ENCODE assay signal across 19 cellular contexts in genomic region chr1:112026018-112026417, GRCh38. TPM values are rescaled to one million over a fixed set of nuclear protein-coding genes. Genes with fewer than 3 reads are reported as not detected.
DNase-seq lines count a peak whose midpoint lies in the region; ATAC-seq and TF ChIP-seq lines count a peak whose summit lies in the region.
"Had no signal": no experiment of that assay in that cellular context is flagged by ENCODE, and none has a peak within 500 bp of the region (broad histone marks: within the 10 kb centered on the region; RNA-seq: fewer than 3 reads in every experiment).

No MANE protein-coding gene starts in this region.

- TF ChIP-seq POLR2A in right lobe of liver (IDR thresholded peaks at IDR 0.05) = no peak

- H3K36me3 ChIP-seq in PC-3 (ENCODE audit: low read depth, low read length) = no peaks in the 10 kb centered on the region
- no peaks in the 10 kb centered on the region for H3K36me3 ChIP-seq in right lobe of liver

- no peaks in the 10 kb centered on the region for H3F3A ChIP-seq in PC-3 (ENCODE audit: low read length, unreplicated experiment)

- H3K9ac ChIP-seq in PC-3 (ENCODE audit: low read length) = no peak overlapping the region

- no peaks in the 10 kb centered on the region for H4K20me1 ChIP-seq in PC-3 (ENCODE audit: low read length)

- peak; percentile 10 for DNase-seq in A172 (ENCODE audit: low spot score)
- peak; percentile 25 for DNase-seq in HT1080 (ENCODE audit: low read depth)
- peak; percentile 20 for DNase-seq in PC-3
- peak; percentile 66 for DNase-seq in cerebellum (ENCODE audit: low spot score)
- no peak for DNase-seq in D341Med (ENCODE audit: low spot score)
- no peak for DNase-seq in right lobe of liver
- no peak for DNase-seq in SK-N-DZ (ENCODE audit: low spot score)
- DNase-seq: 8988T, COR-L47, DMS53, GDM1, NCI-H1436 treated with DMSO at 0.1 percent for 48 hours, NCI-H2081, NCI-H345, NCI-H748 treated with DMSO at 0.1 percent for 48 hours, Right ventricle myocardium superior had no signal

- no TSS peak for BruUV-seq in PC-3 (replicated peaks; lab: Mats Ljungman, UMichigan)

- TF ChIP-seq CTCF in PC-3 (conservative IDR thresholded peaks at IDR 0.05; ENCODE audit: low read depth, low read length) (no peak), right lobe of liver (IDR thresholded peaks at IDR 0.05) (no peak)

- CTCF ChIA-PET in PC-3 (lab: Charles Lee) = no interaction called here

- no peak overlapping the region for H3K27ac ChIP-seq in PC-3 (ENCODE audit: low read length)
- no peak overlapping the region for H3K27ac ChIP-seq in right lobe of liver
- H3K27ac ChIP-seq: C4-2B had no signal

- POLR2A ChIA-PET in PC-3 (lab: Charles Lee; ENCODE audit: unreplicated experiment) = no interaction called here

- 63% methylated on average over 5 of the region's 5 CpGs for WGBS in right lobe of liver (ENCODE audit: insufficient coverage, low coverage, low lambda C conversion rate, missing lambda C conversion rate)

- H3K9me3 ChIP-seq in PC-3 (ENCODE audit: low read length) (no peaks in the 10 kb centered on the region), right lobe of liver (no peaks in the 10 kb centered on the region)

- no peak for ATAC-seq in PC-3
- no peak for ATAC-seq in HG02938 (IDR thresholded peaks at IDR 0.05; ENCODE audit: unreplicated experiment)
- ATAC-seq in right lobe of liver = no peak
- ATAC-seq: SK-N-SH treated with all-trans-retinoic acid at 6 μM for 48 hours had no signal

- H3K27me3 ChIP-seq in PC-3 (ENCODE audit: low read length) (peaks cover 46% of the 10 kb centered on the region), right lobe of liver (no peaks in the 10 kb centered on the region)

- no peaks in the 10 kb centered on the region for H3K79me2 ChIP-seq in PC-3 (ENCODE audit: low read length)

- H3K4me3 ChIP-seq in PC-3 (ENCODE audit: low read length) (no peak overlapping the region), right lobe of liver (no peak overlapping the region)

- H3K4me1 ChIP-seq in PC-3 (ENCODE audit: insufficient read depth, low read length) (no peaks in the 10 kb centered on the region), right lobe of liver (no peaks in the 10 kb centered on the region)

- H3K9me2 ChIP-seq in PC-3 (replicated peaks; ENCODE audit: low read length) = no peaks in the 10 kb centered on the region

- H3K4me2 ChIP-seq in PC-3 (ENCODE audit: low read length) = no peak overlapping the region

- intact Hi-C loops in PC-3 (cut with micrococcal nuclease) (no loop called here), right lobe of liver (cut with DNase I) (no loop called here)

- H2AFZ ChIP-seq in PC-3 (ENCODE audit: low read length) = no peak overlapping the region

RNA-seq across cellular contexts. Expression of gene KCND3, which starts 36.5 kb away (rescaled TPM):
- total RNA-seq in A172 (2014; rRNA removed; shearing (Covaris generic)) = 0.07 and 0.17 TPM in 2 replicates
- not detected in 2 replicates for total RNA-seq in HT1080 (2014; rRNA removed; shearing (Covaris generic))
- polyA plus RNA-seq in HT1080 (2015; cell fraction: cytosol; rRNA removed) = not detected in 2 replicates
- not detected in 2 replicates for polyA plus RNA-seq in HT1080 (2015; cell fraction: nucleus; rRNA removed)
- total RNA-seq in PC-3 (2014; rRNA removed) (not detected in 2 replicates), cerebellum (34.1 TPM), right lobe of liver (10 to 100 TPM in 5 of 6 experiments, 1 to 10 TPM in 1; 8.1 to 25.5 (median 16.2) TPM)
- polyA plus RNA-seq in SK-N-DZ (2014; cell fraction: cytosol; rRNA removed) = not detected in 2 replicates
- polyA plus RNA-seq in SK-N-DZ (2014; cell fraction: nucleus; rRNA removed) = not detected in 2 replicates

Comparison
In these comparisons a context has a peak if more than half of its experiments do, and no peak if none do; other contexts are left out.
1. DNase-seq: peak in A172 (single experiment), HT1080 (single experiment), PC-3 (single experiment) and cerebellum (single experiment); none in D341Med (single experiment), right lobe of liver (0 of 3) and SK-N-DZ (single experiment).